ENCODE assay signal across 1 cellular context in the genomic region with DNA sequence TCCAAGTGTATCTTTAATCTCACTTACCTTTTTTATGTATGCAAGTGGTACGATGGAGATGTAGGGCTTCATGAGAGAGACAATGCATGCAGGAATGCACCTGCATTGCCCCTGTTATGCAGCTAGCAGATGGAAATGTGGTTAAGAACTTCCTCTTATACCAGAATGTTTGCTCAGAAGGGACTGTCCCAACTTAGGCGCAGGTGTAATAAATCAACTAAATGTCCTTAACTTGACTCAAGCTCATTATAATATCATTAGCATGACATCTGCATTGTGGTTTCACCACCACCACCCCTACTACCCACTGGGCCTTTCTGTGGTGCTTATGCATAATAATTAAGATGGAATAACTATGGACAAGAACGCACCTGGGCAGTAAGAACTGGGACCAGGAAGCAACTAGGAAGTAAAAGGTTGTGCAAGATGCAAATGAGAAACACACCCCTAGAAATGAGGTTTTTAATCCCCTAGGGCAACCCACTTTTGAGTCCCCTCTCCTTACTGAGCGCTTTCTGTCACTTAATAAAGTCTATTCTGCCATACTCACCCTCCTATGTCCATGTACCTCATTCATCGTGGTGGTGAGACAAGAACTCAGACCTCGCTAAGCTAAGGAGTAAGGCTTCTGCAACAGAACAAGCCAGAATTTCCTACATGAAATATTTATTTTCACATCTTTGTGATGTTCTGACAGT.
TF ChIP-seq lines count a peak whose summit lies in the region.

No MANE protein-coding gene starts in this region.

TF ChIP-seq in GM12878, 131 proteins besides CTCF, POLR2A, EP300 and RAD21 (continued from another document and continues in another):
- TF ChIP-seq, protein P1, sequence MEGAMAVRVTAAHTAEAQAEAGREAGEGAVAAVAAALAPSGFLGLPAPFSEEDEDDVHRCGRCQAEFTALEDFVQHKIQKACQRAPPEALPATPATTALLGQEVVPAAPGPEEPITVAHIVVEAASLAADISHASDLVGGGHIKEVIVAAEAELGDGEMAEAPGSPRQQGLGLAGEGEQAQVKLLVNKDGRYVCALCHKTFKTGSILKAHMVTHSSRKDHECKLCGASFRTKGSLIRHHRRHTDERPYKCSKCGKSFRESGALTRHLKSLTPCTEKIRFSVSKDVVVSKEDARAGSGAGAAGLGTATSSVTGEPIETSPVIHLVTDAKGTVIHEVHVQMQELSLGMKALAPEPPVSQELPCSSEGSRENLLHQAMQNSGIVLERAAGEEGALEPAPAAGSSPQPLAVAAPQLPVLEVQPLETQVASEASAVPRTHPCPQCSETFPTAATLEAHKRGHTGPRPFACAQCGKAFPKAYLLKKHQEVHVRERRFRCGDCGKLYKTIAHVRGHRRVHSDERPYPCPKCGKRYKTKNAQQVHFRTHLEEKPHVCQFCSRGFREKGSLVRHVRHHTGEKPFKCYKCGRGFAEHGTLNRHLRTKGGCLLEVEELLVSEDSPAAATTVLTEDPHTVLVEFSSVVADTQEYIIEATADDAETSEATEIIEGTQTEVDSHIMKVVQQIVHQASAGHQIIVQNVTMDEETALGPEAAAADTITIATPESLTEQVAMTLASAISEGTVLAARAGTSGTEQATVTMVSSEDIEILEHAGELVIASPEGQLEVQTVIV (IDR thresholded peaks at IDR 0.05; ENCODE audit: borderline replicate concordance, partially characterized antibody), result no peak
- TF ChIP-seq, protein P2, sequence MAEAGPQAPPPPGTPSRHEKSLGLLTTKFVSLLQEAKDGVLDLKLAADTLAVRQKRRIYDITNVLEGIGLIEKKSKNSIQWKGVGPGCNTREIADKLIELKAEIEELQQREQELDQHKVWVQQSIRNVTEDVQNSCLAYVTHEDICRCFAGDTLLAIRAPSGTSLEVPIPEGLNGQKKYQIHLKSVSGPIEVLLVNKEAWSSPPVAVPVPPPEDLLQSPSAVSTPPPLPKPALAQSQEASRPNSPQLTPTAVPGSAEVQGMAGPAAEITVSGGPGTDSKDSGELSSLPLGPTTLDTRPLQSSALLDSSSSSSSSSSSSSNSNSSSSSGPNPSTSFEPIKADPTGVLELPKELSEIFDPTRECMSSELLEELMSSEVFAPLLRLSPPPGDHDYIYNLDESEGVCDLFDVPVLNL (IDR thresholded peaks at IDR 0.05; ENCODE audit: low read depth, low read length), result no peak
- TF ChIP-seq, protein P3, sequence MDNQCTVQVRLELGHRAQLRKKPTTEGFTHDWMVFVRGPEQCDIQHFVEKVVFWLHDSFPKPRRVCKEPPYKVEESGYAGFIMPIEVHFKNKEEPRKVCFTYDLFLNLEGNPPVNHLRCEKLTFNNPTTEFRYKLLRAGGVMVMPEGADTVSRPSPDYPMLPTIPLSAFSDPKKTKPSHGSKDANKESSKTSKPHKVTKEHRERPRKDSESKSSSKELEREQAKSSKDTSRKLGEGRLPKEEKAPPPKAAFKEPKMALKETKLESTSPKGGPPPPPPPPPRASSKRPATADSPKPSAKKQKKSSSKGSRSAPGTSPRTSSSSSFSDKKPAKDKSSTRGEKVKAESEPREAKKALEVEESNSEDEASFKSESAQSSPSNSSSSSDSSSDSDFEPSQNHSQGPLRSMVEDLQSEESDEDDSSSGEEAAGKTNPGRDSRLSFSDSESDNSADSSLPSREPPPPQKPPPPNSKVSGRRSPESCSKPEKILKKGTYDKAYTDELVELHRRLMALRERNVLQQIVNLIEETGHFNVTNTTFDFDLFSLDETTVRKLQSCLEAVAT (IDR thresholded peaks at IDR 0.05), result no peak
- TF ChIP-seq TCF12 (IDR thresholded peaks at IDR 0.05; ENCODE audit: low read depth, low read length), result peak; percentile 88
- peak; percentile 68; the same call in 2 of the 3 replicates for TF ChIP-seq POU2F2 (IDR thresholded peaks at IDR 0.05; ENCODE audit: borderline replicate concordance, low read depth, low read length)
- no peak for TF ChIP-seq SUPT20H (IDR thresholded peaks at IDR 0.05; ENCODE audit: borderline replicate concordance, control insufficient read depth, low read depth, low read length)
- peak; percentile 83 for TF ChIP-seq DPF2 (IDR thresholded peaks at IDR 0.05)
- peak; percentile 45; the same call in 1 of the 2 replicates for TF ChIP-seq IKZF1 (conservative IDR thresholded peaks at IDR 0.05)
- TF ChIP-seq NFYA (IDR thresholded peaks at IDR 0.05; ENCODE audit: borderline replicate concordance, low read depth, low read length), result no peak
- TF ChIP-seq SIN3A (IDR thresholded peaks at IDR 0.05; ENCODE audit: low read depth, low read length), result no peak
- TF ChIP-seq SMAD1 (IDR thresholded peaks at IDR 0.05; ENCODE audit: low read depth, partially characterized antibody), result no peak
- no peak for TF ChIP-seq NBN (IDR thresholded peaks at IDR 0.05)
- TF ChIP-seq BRCA1 (IDR thresholded peaks at IDR 0.05; ENCODE audit: low read depth, low read length), result no peak
- TF ChIP-seq, protein P4, sequence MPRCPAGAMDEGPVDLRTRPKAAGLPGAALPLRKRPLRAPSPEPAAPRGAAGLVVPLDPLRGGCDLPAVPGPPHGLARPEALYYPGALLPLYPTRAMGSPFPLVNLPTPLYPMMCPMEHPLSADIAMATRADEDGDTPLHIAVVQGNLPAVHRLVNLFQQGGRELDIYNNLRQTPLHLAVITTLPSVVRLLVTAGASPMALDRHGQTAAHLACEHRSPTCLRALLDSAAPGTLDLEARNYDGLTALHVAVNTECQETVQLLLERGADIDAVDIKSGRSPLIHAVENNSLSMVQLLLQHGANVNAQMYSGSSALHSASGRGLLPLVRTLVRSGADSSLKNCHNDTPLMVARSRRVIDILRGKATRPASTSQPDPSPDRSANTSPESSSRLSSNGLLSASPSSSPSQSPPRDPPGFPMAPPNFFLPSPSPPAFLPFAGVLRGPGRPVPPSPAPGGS (IDR thresholded peaks at IDR 0.05; ENCODE audit: borderline replicate concordance, insufficient read depth, low read depth, low read length, poor library complexity, severe bottlenecking), result peak; percentile 85
- TF ChIP-seq GATAD2B (conservative IDR thresholded peaks at IDR 0.05; ENCODE audit: low read depth), result no peak
- TF ChIP-seq, protein P5, sequence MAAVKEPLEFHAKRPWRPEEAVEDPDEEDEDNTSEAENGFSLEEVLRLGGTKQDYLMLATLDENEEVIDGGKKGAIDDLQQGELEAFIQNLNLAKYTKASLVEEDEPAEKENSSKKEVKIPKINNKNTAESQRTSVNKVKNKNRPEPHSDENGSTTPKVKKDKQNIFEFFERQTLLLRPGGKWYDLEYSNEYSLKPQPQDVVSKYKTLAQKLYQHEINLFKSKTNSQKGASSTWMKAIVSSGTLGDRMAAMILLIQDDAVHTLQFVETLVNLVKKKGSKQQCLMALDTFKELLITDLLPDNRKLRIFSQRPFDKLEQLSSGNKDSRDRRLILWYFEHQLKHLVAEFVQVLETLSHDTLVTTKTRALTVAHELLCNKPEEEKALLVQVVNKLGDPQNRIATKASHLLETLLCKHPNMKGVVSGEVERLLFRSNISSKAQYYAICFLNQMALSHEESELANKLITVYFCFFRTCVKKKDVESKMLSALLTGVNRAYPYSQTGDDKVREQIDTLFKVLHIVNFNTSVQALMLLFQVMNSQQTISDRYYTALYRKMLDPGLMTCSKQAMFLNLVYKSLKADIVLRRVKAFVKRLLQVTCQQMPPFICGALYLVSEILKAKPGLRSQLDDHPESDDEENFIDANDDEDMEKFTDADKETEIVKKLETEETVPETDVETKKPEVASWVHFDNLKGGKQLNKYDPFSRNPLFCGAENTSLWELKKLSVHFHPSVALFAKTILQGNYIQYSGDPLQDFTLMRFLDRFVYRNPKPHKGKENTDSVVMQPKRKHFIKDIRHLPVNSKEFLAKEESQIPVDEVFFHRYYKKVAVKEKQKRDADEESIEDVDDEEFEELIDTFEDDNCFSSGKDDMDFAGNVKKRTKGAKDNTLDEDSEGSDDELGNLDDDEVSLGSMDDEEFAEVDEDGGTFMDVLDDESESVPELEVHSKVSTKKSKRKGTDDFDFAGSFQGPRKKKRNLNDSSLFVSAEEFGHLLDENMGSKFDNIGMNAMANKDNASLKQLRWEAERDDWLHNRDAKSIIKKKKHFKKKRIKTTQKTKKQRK (IDR thresholded peaks at IDR 0.05; ENCODE audit: low read depth, low read length), result no peak
- TF ChIP-seq CHD2 (IDR thresholded peaks at IDR 0.05; ENCODE audit: borderline replicate concordance, low read depth, low read length), result no peak
- TF ChIP-seq, protein P6, sequence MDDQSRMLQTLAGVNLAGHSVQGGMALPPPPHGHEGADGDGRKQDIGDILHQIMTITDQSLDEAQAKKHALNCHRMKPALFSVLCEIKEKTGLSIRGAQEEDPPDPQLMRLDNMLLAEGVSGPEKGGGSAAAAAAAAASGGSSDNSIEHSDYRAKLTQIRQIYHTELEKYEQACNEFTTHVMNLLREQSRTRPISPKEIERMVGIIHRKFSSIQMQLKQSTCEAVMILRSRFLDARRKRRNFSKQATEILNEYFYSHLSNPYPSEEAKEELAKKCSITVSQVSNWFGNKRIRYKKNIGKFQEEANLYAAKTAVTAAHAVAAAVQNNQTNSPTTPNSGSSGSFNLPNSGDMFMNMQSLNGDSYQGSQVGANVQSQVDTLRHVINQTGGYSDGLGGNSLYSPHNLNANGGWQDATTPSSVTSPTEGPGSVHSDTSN (IDR thresholded peaks at IDR 0.05; ENCODE audit: insufficient replicate concordance, low read depth, low read length), result peak; percentile 38
- TF ChIP-seq IKZF2 (IDR thresholded peaks at IDR 0.05), result peak; percentile 53 to 77
- TF ChIP-seq NFXL1 (IDR thresholded peaks at IDR 0.05; ENCODE audit: borderline replicate concordance), result no peak
- peak; percentile 81 for TF ChIP-seq FOXM1 (IDR thresholded peaks at IDR 0.05; ENCODE audit: low read depth, low read length)
- no peak for TF ChIP-seq ZBED1 (IDR thresholded peaks at IDR 0.05; ENCODE audit: borderline replicate concordance)
- TF ChIP-seq, protein P7, sequence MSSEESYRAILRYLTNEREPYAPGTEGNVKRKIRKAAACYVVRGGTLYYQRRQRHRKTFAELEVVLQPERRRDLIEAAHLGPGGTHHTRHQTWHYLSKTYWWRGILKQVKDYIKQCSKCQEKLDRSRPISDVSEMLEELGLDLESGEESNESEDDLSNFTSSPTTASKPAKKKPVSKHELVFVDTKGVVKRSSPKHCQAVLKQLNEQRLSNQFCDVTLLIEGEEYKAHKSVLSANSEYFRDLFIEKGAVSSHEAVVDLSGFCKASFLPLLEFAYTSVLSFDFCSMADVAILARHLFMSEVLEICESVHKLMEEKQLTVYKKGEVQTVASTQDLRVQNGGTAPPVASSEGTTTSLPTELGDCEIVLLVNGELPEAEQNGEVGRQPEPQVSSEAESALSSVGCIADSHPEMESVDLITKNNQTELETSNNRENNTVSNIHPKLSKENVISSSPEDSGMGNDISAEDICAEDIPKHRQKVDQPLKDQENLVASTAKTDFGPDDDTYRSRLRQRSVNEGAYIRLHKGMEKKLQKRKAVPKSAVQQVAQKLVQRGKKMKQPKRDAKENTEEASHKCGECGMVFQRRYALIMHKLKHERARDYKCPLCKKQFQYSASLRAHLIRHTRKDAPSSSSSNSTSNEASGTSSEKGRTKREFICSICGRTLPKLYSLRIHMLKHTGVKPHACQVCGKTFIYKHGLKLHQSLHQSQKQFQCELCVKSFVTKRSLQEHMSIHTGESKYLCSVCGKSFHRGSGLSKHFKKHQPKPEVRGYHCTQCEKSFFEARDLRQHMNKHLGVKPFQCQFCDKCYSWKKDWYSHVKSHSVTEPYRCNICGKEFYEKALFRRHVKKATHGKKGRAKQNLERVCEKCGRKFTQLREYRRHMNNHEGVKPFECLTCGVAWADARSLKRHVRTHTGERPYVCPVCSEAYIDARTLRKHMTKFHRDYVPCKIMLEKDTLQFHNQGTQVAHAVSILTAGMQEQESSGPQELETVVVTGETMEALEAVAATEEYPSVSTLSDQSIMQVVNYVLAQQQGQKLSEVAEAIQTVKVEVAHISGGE (CRISPR knock-in tag; IDR thresholded peaks at IDR 0.05), result no peak
- TF ChIP-seq BHLHE40 (IDR thresholded peaks at IDR 0.05; ENCODE audit: borderline replicate concordance in 1 of 2, low read depth in 2 of 2, low read length in 1 of 2), result peak in 1 of 2 experiments; percentile 39; a peak in 1 of 4 replicates
- no peak for TF ChIP-seq FOXK2 (IDR thresholded peaks at IDR 0.05)
- TF ChIP-seq SIX5 (IDR thresholded peaks at IDR 0.05; ENCODE audit: low read depth, low read length, severe bottlenecking), result no peak
- TF ChIP-seq HCFC1 (IDR thresholded peaks at IDR 0.05; ENCODE audit: low read length), result no peak
- TF ChIP-seq, protein P8, sequence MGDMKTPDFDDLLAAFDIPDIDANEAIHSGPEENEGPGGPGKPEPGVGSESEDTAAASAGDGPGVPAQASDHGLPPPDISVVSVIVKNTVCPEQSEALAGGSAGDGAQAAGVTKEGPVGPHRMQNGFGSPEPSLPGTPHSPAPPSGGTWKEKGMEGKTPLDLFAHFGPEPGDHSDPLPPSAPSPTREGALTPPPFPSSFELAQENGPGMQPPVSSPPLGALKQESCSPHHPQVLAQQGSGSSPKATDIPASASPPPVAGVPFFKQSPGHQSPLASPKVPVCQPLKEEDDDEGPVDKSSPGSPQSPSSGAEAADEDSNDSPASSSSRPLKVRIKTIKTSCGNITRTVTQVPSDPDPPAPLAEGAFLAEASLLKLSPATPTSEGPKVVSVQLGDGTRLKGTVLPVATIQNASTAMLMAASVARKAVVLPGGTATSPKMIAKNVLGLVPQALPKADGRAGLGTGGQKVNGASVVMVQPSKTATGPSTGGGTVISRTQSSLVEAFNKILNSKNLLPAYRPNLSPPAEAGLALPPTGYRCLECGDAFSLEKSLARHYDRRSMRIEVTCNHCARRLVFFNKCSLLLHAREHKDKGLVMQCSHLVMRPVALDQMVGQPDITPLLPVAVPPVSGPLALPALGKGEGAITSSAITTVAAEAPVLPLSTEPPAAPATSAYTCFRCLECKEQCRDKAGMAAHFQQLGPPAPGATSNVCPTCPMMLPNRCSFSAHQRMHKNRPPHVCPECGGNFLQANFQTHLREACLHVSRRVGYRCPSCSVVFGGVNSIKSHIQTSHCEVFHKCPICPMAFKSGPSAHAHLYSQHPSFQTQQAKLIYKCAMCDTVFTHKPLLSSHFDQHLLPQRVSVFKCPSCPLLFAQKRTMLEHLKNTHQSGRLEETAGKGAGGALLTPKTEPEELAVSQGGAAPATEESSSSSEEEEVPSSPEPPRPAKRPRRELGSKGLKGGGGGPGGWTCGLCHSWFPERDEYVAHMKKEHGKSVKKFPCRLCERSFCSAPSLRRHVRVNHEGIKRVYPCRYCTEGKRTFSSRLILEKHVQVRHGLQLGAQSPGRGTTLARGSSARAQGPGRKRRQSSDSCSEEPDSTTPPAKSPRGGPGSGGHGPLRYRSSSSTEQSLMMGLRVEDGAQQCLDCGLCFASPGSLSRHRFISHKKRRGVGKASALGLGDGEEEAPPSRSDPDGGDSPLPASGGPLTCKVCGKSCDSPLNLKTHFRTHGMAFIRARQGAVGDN (IDR thresholded peaks at IDR 0.05), result no peak
- TF ChIP-seq NFIC (IDR thresholded peaks at IDR 0.05; ENCODE audit: low read depth, low read length), result peak; percentile 76
- peak; percentile 65; the same call in 1 of the 2 replicates for TF ChIP-seq CREM (IDR thresholded peaks at IDR 0.05; ENCODE audit: low read depth)
- TF ChIP-seq PML (IDR thresholded peaks at IDR 0.05; ENCODE audit: low read length), result peak; percentile 39; the same call in 1 of the 2 replicates
- no peak for TF ChIP-seq SPI1 (IDR thresholded peaks at IDR 0.05; ENCODE audit: borderline replicate concordance, insufficient read depth, low read depth, low read length)
- peak; percentile 40 for TF ChIP-seq JUNB (IDR thresholded peaks at IDR 0.05)
- TF ChIP-seq BMI1 (IDR thresholded peaks at IDR 0.05; ENCODE audit: borderline replicate concordance), result 0 out of 2 replicates have a peak, but pooled peaks have one; percentile 30
